ENCODE assay signal across 13 cellular contexts in the genomic region with DNA sequence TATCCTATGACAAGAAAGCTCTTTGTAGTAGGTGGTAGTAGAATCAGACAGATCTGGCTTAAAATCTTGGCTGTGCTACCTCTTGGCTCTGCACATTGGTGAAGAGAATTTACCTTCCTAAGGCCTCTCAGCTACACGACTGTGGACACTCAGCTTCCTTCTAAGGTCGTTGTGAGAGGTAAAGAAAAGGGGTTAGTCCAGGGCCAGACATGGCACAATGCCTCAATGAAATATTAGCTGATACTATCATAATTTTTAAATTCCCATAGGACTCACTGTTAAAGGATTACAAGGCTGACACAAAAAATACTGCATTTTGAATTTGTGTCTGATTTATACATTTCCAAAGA.
A peak's percentile ranks its signal among the peaks of the same experiment; 100 is the strongest.
DNase-seq lines count a peak whose midpoint lies in the region; ATAC-seq, FAIRE-seq and TF ChIP-seq lines count a peak whose summit lies in the region.
"Had no signal": no experiment of that assay in that cellular context is flagged by ENCODE, and none has a peak within 500 bp of the region (broad histone marks: within the 10 kb centered on the region; RNA-seq: fewer than 3 reads in every experiment).

No MANE protein-coding gene starts in this region.

- ATAC-seq in A549 (no peak), RWPE2 (ENCODE audit: low read depth) (no peak), HG02938 (IDR thresholded peaks at IDR 0.05; ENCODE audit: unreplicated experiment) (no peak), HG03039 (IDR thresholded peaks at IDR 0.05; ENCODE audit: unreplicated experiment) (no peak)
- ATAC-seq in activated CD8-positive, alpha-beta memory T cell treated with anti-CD3 and anti-CD28 coated beads, Interleukin-2, amount 10 ng/mL, durations not matched to agents 7 days and 5 days: no peak
- ATAC-seq: naive thymus-derived CD8-positive, alpha-beta T cell had no signal

- no peaks in the 10 kb centered on the region for H3K36me3 Mint-ChIP-seq in progenitor cell of endocrine pancreas (ENCODE audit: insufficient read depth)
- H3K36me3 Mint-ChIP-seq in activated CD8-positive, alpha-beta memory T cell treated with anti-CD3 and anti-CD28 coated beads, Interleukin-2, amount 10 ng/mL, durations not matched to agents 7 days and 5 days: no peaks in the 10 kb centered on the region

- no peak overlapping the region for H3K4me3 ChIP-seq in A549
- H3K4me3 ChIP-seq in RWPE2 (ENCODE audit: severe bottlenecking): no peak overlapping the region
- no peak overlapping the region for H3K4me3 ChIP-seq in fibroblast of pulmonary artery (replicated peaks; ENCODE audit: low read depth, low read length)

- H3K4me1 Mint-ChIP-seq in progenitor cell of endocrine pancreas (ENCODE audit: low read depth): peaks cover 51% of the 10 kb centered on the region
- H3K4me1 Mint-ChIP-seq in activated CD8-positive, alpha-beta memory T cell treated with anti-CD3 and anti-CD28 coated beads, Interleukin-2, amount 10 ng/mL, durations not matched to agents 7 days and 5 days: peaks cover 5% of the 10 kb centered on the region

- H3K4me3 Mint-ChIP-seq in progenitor cell of endocrine pancreas (ENCODE audit: low read depth): no peak overlapping the region
- no peak overlapping the region for H3K4me3 Mint-ChIP-seq in activated CD8-positive, alpha-beta memory T cell treated with anti-CD3 and anti-CD28 coated beads, Interleukin-2, amount 10 ng/mL, durations not matched to agents 7 days and 5 days
- H3K4me3 Mint-ChIP-seq: activated CD4-positive, alpha-beta T cell treated with anti-CD3 and anti-CD28 coated beads, Interleukin-2, amount 10 ng/mL, durations not matched to agents 7 days and 5 days; activated naive CD4-positive, alpha-beta T cell treated with anti-CD3 and anti-CD28 coated beads for 36 hours had no signal

- no peak for TF ChIP-seq EP300 in A549 (IDR thresholded peaks at IDR 0.05)

- no peak for TF ChIP-seq CTCF in A549 (IDR thresholded peaks at IDR 0.05)
- TF ChIP-seq CTCF in RWPE2 (IDR thresholded peaks at IDR 0.05; ENCODE audit: poor library complexity, severe bottlenecking): no peak
- no peak for TF ChIP-seq CTCF in fibroblast of pulmonary artery (IDR thresholded peaks at IDR 0.05; ENCODE audit: low read length, missing control alignments)
- TF ChIP-seq CTCF in progenitor cell of endocrine pancreas (IDR thresholded peaks at IDR 0.05; ENCODE audit: unreplicated experiment): no peak

- peaks cover 92% of the 10 kb centered on the region for H3K4me1 ChIP-seq in A549
- peaks cover 44% of the 10 kb centered on the region for H3K4me1 ChIP-seq in RWPE2 (ENCODE audit: insufficient read depth, poor library complexity, severe bottlenecking)

- H3K27ac Mint-ChIP-seq in progenitor cell of endocrine pancreas: peak overlapping the region; percentile 100
- no peak overlapping the region for H3K27ac Mint-ChIP-seq in activated CD8-positive, alpha-beta memory T cell treated with anti-CD3 and anti-CD28 coated beads, Interleukin-2, amount 10 ng/mL, durations not matched to agents 7 days and 5 days
- H3K27ac Mint-ChIP-seq: activated CD4-positive, alpha-beta T cell treated with anti-CD3 and anti-CD28 coated beads, Interleukin-2, amount 10 ng/mL, durations not matched to agents 7 days and 5 days; activated naive CD4-positive, alpha-beta T cell treated with anti-CD3 and anti-CD28 coated beads for 36 hours had no signal

- no peaks in the 10 kb centered on the region for H3K27me3 ChIP-seq in RWPE2 (ENCODE audit: insufficient read depth, poor library complexity, severe bottlenecking)

- peak overlapping the region; percentile 87 to 92 for H3K27ac ChIP-seq in A549
- H3K27ac ChIP-seq in RWPE2 (ENCODE audit: poor library complexity, severe bottlenecking): peak overlapping the region; percentile 94

- no peak for TF ChIP-seq POLR2A in A549 (IDR thresholded peaks at IDR 0.05; ENCODE audit: low read length)

- POLR2A ChIA-PET in A549 (lab: Yijun Ruan, JAX): interaction anchor here (1.3 kb wide), 1 partner anchor 25 kb away, joined by 3 read pairs; no protein-coding TSS in a partner anchor

- WGBS in A549 (ENCODE audit: missing lambda C conversion rate): 30% methylated on average over 2 of the region's 2 CpGs

- peak overlapping the region; percentile 91 for H3K4me2 ChIP-seq in A549

- no peak for DNase-seq in A549 (ENCODE audit: low read depth in 1 of 2, low spot score in 1 of 2)
- DNase-seq in RWPE2 (ENCODE audit: low spot score): no peak
- DNase-seq in fibroblast of pulmonary artery (ENCODE audit: low read depth): peak; percentile 7
- no peak for DNase-seq in progenitor cell of endocrine pancreas (ENCODE audit: low spot score, unreplicated experiment)
- no peak for DNase-seq in activated CD8-positive, alpha-beta memory T cell treated with anti-CD3 and anti-CD28 coated beads, Interleukin-2, amount 10 ng/mL, durations not matched to agents 7 days and 5 days
- no peak for DNase-seq in ecto neural progenitor cell (ENCODE audit: low spot score)
- DNase-seq: activated CD4-positive, alpha-beta T cell treated with anti-CD3 and anti-CD28 coated beads, Interleukin-2, amount 10 ng/mL, durations not matched to agents 7 days and 5 days; activated naive CD4-positive, alpha-beta T cell treated with anti-CD3 and anti-CD28 coated beads for 36 hours; naive thymus-derived CD8-positive, alpha-beta T cell; NCI-H1092 treated with DMSO at 0.1 percent for 48 hours; NCI-H82 had no signal

- FAIRE-seq in A549 (lab: Jason Lieb, UNC): no peak

- H3K36me3 ChIP-seq in RWPE2 (ENCODE audit: low read depth): no peaks in the 10 kb centered on the region

- TF ChIP-seq RAD21 in A549 (conservative IDR thresholded peaks at IDR 0.05 in 1 of 2, IDR thresholded peaks at IDR 0.05 in 1 of 2): no peak

- H3K9me3 Mint-ChIP-seq in progenitor cell of endocrine pancreas (ENCODE audit: low read depth): no peaks in the 10 kb centered on the region
- H3K9me3 Mint-ChIP-seq in activated CD8-positive, alpha-beta memory T cell treated with anti-CD3 and anti-CD28 coated beads, Interleukin-2, amount 10 ng/mL, durations not matched to agents 7 days and 5 days (ENCODE audit: low read depth): no peaks in the 10 kb centered on the region
- H3K9me3 Mint-ChIP-seq: activated naive CD4-positive, alpha-beta T cell treated with anti-CD3 and anti-CD28 coated beads for 36 hours; naive thymus-derived CD8-positive, alpha-beta T cell had no signal

- CTCF ChIA-PET in A549 (lab: Yijun Ruan, JAX): interaction anchor here (0.9 to 3.0 kb wide), 9 partner anchors 9 to 122 kb away, joined by 3 to 16 read pairs (median 4); no protein-coding TSS in a partner anchor
- CTCF ChIA-PET in activated CD8-positive, alpha-beta memory T cell treated with anti-CD3 and anti-CD28 coated beads, Interleukin-2, amount 10 ng/mL, durations not matched to agents 7 days and 5 days (lab: Charles Lee): no interaction called here

- H3K9me3 ChIP-seq in A549 (no peaks in the 10 kb centered on the region), RWPE2 (ENCODE audit: severe bottlenecking) (no peaks in the 10 kb centered on the region)

- no peaks in the 10 kb centered on the region for H3K27me3 Mint-ChIP-seq in progenitor cell of endocrine pancreas
- H3K27me3 Mint-ChIP-seq in activated CD8-positive, alpha-beta memory T cell treated with anti-CD3 and anti-CD28 coated beads, Interleukin-2, amount 10 ng/mL, durations not matched to agents 7 days and 5 days: no peaks in the 10 kb centered on the region
- H3K27me3 Mint-ChIP-seq: activated CD4-positive, alpha-beta T cell treated with anti-CD3 and anti-CD28 coated beads, Interleukin-2, amount 10 ng/mL, durations not matched to agents 7 days and 5 days; naive thymus-derived CD8-positive, alpha-beta T cell had no signal

TF ChIP-seq in A549, 52 proteins besides CTCF, POLR2A, EP300 and RAD21:
- no peak for TF ChIP-seq NPAS2 (CRISPR knock-in tag; IDR thresholded peaks at IDR 0.05; ENCODE audit: borderline replicate concordance)
- no peak for TF ChIP-seq ZNF302 (CRISPR knock-in tag; IDR thresholded peaks at IDR 0.05)
- no peak for TF ChIP-seq HDAC2 (IDR thresholded peaks at IDR 0.05)
- TF ChIP-seq, protein P1, sequence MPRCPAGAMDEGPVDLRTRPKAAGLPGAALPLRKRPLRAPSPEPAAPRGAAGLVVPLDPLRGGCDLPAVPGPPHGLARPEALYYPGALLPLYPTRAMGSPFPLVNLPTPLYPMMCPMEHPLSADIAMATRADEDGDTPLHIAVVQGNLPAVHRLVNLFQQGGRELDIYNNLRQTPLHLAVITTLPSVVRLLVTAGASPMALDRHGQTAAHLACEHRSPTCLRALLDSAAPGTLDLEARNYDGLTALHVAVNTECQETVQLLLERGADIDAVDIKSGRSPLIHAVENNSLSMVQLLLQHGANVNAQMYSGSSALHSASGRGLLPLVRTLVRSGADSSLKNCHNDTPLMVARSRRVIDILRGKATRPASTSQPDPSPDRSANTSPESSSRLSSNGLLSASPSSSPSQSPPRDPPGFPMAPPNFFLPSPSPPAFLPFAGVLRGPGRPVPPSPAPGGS (IDR thresholded peaks at IDR 0.05): no peak
- TF ChIP-seq KDM5A (IDR thresholded peaks at IDR 0.05): no peak
- TF ChIP-seq CBX2 (IDR thresholded peaks at IDR 0.05; ENCODE audit: borderline replicate concordance, low read depth): no peak
- TF ChIP-seq RARB (CRISPR knock-in tag; IDR thresholded peaks at IDR 0.05): no peak
- no peak for TF ChIP-seq ZFP36 (IDR thresholded peaks at IDR 0.05; ENCODE audit: borderline replicate concordance, partially characterized antibody)
- TF ChIP-seq HOXA7 (CRISPR knock-in tag; IDR thresholded peaks at IDR 0.05): no peak
- TF ChIP-seq EHF (CRISPR knock-in tag; IDR thresholded peaks at IDR 0.05): no peak
